In genomic region chr17:59451706-59452105, GRCh38 we compare ENCODE assay signal across 15 cellular contexts.
A peak's percentile ranks its signal among the peaks of the same experiment; 100 is the strongest.
DNase-seq lines count a peak whose midpoint lies in the region; FAIRE-seq and TF ChIP-seq lines count a peak whose summit lies in the region.
"Had no signal": no experiment of that assay in that cellular context is flagged by ENCODE, and none has a peak within 500 bp of the region (broad histone marks: within the 10 kb centered on the region; RNA-seq: fewer than 3 reads in every experiment).

No MANE protein-coding gene starts in this region.

- peaks cover 2% of the 10 kb centered on the region for H3K9me3 ChIP-seq in keratinocyte (ENCODE audit: control insufficient read depth, low read depth, low read length)
- no peaks in the 10 kb centered on the region for H3K9me3 ChIP-seq in ascending aorta
- H3K9me3 ChIP-seq in Karpas-422 (ENCODE audit: low read length) = no peaks in the 10 kb centered on the region
- H3K9me3 ChIP-seq: BLaER1 treated with 17β-estradiol and CSF1 and Interleukin-3, amounts not matched to agents 10 nM and 100 nM; stomach had no signal

- H3K36me3 ChIP-seq in brain microvascular endothelial cell (replicated peaks) (no peaks in the 10 kb centered on the region), keratinocyte (ENCODE audit: control insufficient read depth in 2 of 2, extremely low read depth in 1 of 2, insufficient read depth in 2 of 2, low read length in 2 of 2) (no peaks in the 10 kb centered on the region), ascending aorta (no peaks in the 10 kb centered on the region), Karpas-422 (ENCODE audit: insufficient read depth, low read length) (no peaks in the 10 kb centered on the region)
- H3K36me3 ChIP-seq: BLaER1 treated with 17β-estradiol and CSF1 and Interleukin-3, amounts not matched to agents 10 nM and 100 nM; cardiac muscle cell; stomach had no signal

- H3K9ac ChIP-seq in keratinocyte (ENCODE audit: control insufficient read depth, extremely low read depth, insufficient read depth, low read length) = peak overlapping the region; percentile 44
- H3K9ac ChIP-seq in Karpas-422 (ENCODE audit: low read length) = no peak overlapping the region
- H3K9ac ChIP-seq: BLaER1 treated with 17β-estradiol and CSF1 and Interleukin-3, amounts not matched to agents 10 nM and 100 nM had no signal

- no peak overlapping the region for H2AFZ ChIP-seq in keratinocyte (ENCODE audit: control insufficient read depth, low read length)
- no peak overlapping the region for H2AFZ ChIP-seq in Karpas-422 (ENCODE audit: low read length)

- peak; percentile 99 for FAIRE-seq in keratinocyte (lab: Jason Lieb, UNC)
- FAIRE-seq: G401.6 had no signal

- dilution Hi-C loops in keratinocyte (cut with MboI; ENCODE audit: extremely low pct_ligation_motif_present, low sequenced_read_pairs) = no loop called here

- no peaks in the 10 kb centered on the region for H3K9me1 ChIP-seq in keratinocyte (ENCODE audit: control insufficient read depth, extremely low read depth, insufficient read depth, low read length)

- no peak for TF ChIP-seq CTCF in brain microvascular endothelial cell (IDR thresholded peaks at IDR 0.05; ENCODE audit: low read depth, low read length, missing control alignments)
- TF ChIP-seq CTCF in keratinocyte (optimal IDR thresholded peaks at IDR 0.05 in 1 of 3, IDR thresholded peaks at IDR 0.05 in 1 of 3, conservative IDR thresholded peaks at IDR 0.05 in 1 of 3; ENCODE audit: extremely low read depth in 1 of 3, insufficient read depth in 2 of 3, low read length in 3 of 3) = peak in 2 of 3 experiments; percentile 28 to 58
- TF ChIP-seq CTCF in ascending aorta (IDR thresholded peaks at IDR 0.05) = no peak

- intact Hi-C loops in ascending aorta (cut with DNase I) = no loop called here

- H4K20me1 ChIP-seq in keratinocyte (ENCODE audit: control insufficient read depth, extremely low read depth, insufficient read depth, low read length) (no peaks in the 10 kb centered on the region), Karpas-422 (ENCODE audit: insufficient read depth, low read depth, low read length) (no peaks in the 10 kb centered on the region)
- H4K20me1 ChIP-seq: BLaER1 treated with 17β-estradiol and CSF1 and Interleukin-3, amounts not matched to agents 10 nM and 100 nM had no signal

- H3K79me2 ChIP-seq in keratinocyte (ENCODE audit: control insufficient read depth, insufficient read depth, low read length) (no peaks in the 10 kb centered on the region), Karpas-422 (ENCODE audit: low read length) (no peaks in the 10 kb centered on the region)

- H3K27me3 ChIP-seq in brain microvascular endothelial cell (replicated peaks) = no peaks in the 10 kb centered on the region
- no peaks in the 10 kb centered on the region for H3K27me3 ChIP-seq in keratinocyte (ENCODE audit: control insufficient read depth, extremely low read depth, insufficient read depth, low read length)
- no peaks in the 10 kb centered on the region for H3K27me3 ChIP-seq in ascending aorta
- no peaks in the 10 kb centered on the region for H3K27me3 ChIP-seq in Karpas-422 (ENCODE audit: low read length)
- H3K27me3 ChIP-seq: BLaER1 treated with 17β-estradiol and CSF1 and Interleukin-3, amounts not matched to agents 10 nM and 100 nM; cardiac muscle cell; stomach had no signal

- H3K4me2 ChIP-seq in keratinocyte (ENCODE audit: control insufficient read depth, extremely low read depth, insufficient read depth, low read depth, low read length) = peak overlapping the region; percentile 17
- no peak overlapping the region for H3K4me2 ChIP-seq in Karpas-422 (ENCODE audit: low read depth, low read length, poor library complexity, severe bottlenecking)
- H3K4me2 ChIP-seq: BLaER1 treated with 17β-estradiol and CSF1 and Interleukin-3, amounts not matched to agents 10 nM and 100 nM had no signal

- in situ Hi-C loops in brain microvascular endothelial cell (cut with HindIII; ENCODE audit: low pct_ligation_motif_present, low sequenced_read_pairs) = no loop called here

- H3K4me3 ChIP-seq in brain microvascular endothelial cell (ENCODE audit: low read depth, low read length) = no peak overlapping the region
- H3K4me3 ChIP-seq in keratinocyte (ENCODE audit: control insufficient read depth in 2 of 3, extremely low read depth in 1 of 3, insufficient read depth in 2 of 3, low read depth in 1 of 3, low read length in 3 of 3) = no peak overlapping the region
- H3K4me3 ChIP-seq in ascending aorta = no peak overlapping the region
- H3K4me3 ChIP-seq in Karpas-422 (ENCODE audit: low read length) = no peak overlapping the region
- H3K4me3 ChIP-seq: BLaER1 treated with 17β-estradiol and CSF1 and Interleukin-3, amounts not matched to agents 10 nM and 100 nM; cardiac muscle cell; stomach had no signal

- H3K4me1 ChIP-seq in keratinocyte (ENCODE audit: control insufficient read depth, extremely low read depth, insufficient read depth, low read length) (peaks cover 25% of the 10 kb centered on the region), ascending aorta (no peaks in the 10 kb centered on the region), Karpas-422 (ENCODE audit: low read length) (no peaks in the 10 kb centered on the region)
- H3K4me1 ChIP-seq: stomach had no signal

- H3K27ac ChIP-seq in brain microvascular endothelial cell (no peak overlapping the region), keratinocyte (ENCODE audit: control insufficient read depth, insufficient read depth, low read length) (peak overlapping the region; percentile 84), ascending aorta (no peak overlapping the region), Karpas-422 (ENCODE audit: low read length) (no peak overlapping the region)
- H3K27ac ChIP-seq: BLaER1 treated with 17β-estradiol and CSF1 and Interleukin-3, amounts not matched to agents 10 nM and 100 nM; cardiac muscle cell; stomach had no signal

- H3K9me2 ChIP-seq in Karpas-422 (replicated peaks; ENCODE audit: insufficient read depth, low read length) = no peaks in the 10 kb centered on the region

- DNase-seq in EH (ENCODE audit: low read depth) (peak; percentile 58), LoVo (ENCODE audit: low spot score) (peak; percentile 9), brain microvascular endothelial cell (peak; percentile 42), keratinocyte (ENCODE audit: low read depth, low spot score) (peak; percentile 69), ascending aorta (ENCODE audit: low spot score in 2 of 2) (no peak), NCI-H526 (lab: John Stamatoyannopoulos, UW) (no peak), SIG-M5 (lab: John Stamatoyannopoulos, UW) (no peak), Karpas-422 (no peak)
- DNase-seq: NCI-H2081, retina, stomach, T-helper 2 cell had no signal

Comparison
In these comparisons a context has a peak if more than half of its experiments do, and no peak if none do; other contexts are left out.
1. DNase-seq: peak in EH (single experiment), LoVo (single experiment), brain microvascular endothelial cell (single experiment) and keratinocyte (single experiment); none in ascending aorta (0 of 2), NCI-H526 (0 of 2), SIG-M5 (single experiment) and Karpas-422 (single experiment).
2. CTCF ChIP-seq: peak in keratinocyte (2 of 3); none in brain microvascular endothelial cell (single experiment) and ascending aorta (0 of 3).